1 cellular context compared by ENCODE assay signal in genomic region chr15:96053039-96054021, GRCh38.
TF ChIP-seq lines count a peak whose summit lies in the region.

No MANE protein-coding gene starts in this region.

TF ChIP-seq in H1, 55 proteins besides CTCF, POLR2A, EP300 and RAD21 (continued from another document):
- no peak for TF ChIP-seq CHD7 (IDR thresholded peaks at IDR 0.05; ENCODE audit: insufficient replicate concordance, low read length)
- TF ChIP-seq KDM1A (IDR thresholded peaks at IDR 0.05; ENCODE audit: borderline replicate concordance, low read length) = no peak
- TF ChIP-seq NANOG (IDR thresholded peaks at IDR 0.05; ENCODE audit: insufficient read depth, low read depth, low read length, poor library complexity, severe bottlenecking) = no peak
- TF ChIP-seq CHD2 (IDR thresholded peaks at IDR 0.05; ENCODE audit: low read length) = 0 out of 2 replicates have a peak, but pooled peaks have one; percentile 44
- TF ChIP-seq TCF12 (IDR thresholded peaks at IDR 0.05; ENCODE audit: low read depth, low read length) = 0 out of 2 replicates have a peak, but pooled peaks have one; percentile 11
- TF ChIP-seq POLR2AphosphoS5 (IDR thresholded peaks at IDR 0.05; ENCODE audit: low read depth, low read length) = no peak
- TF ChIP-seq JUND (IDR thresholded peaks at IDR 0.05; ENCODE audit: low read length) = no peak
- TF ChIP-seq RXRA (IDR thresholded peaks at IDR 0.05; ENCODE audit: insufficient read depth, low read depth, low read length) = no peak
- no peak for TF ChIP-seq POU5F1 (IDR thresholded peaks at IDR 0.05; ENCODE audit: low read depth, low read length)
- TF ChIP-seq MAX (IDR thresholded peaks at IDR 0.05) = peak; percentile 74
- peak; percentile 48 for TF ChIP-seq KDM4A (IDR thresholded peaks at IDR 0.05; ENCODE audit: low read depth, low read length, severe bottlenecking)
- peak in 1 of 2 experiments; percentile 3; a peak in 1 of 4 replicates for TF ChIP-seq HDAC2 (IDR thresholded peaks at IDR 0.05; ENCODE audit: borderline replicate concordance in 1 of 2, low read depth in 2 of 2, low read length in 2 of 2)
- TF ChIP-seq RBBP5 (IDR thresholded peaks at IDR 0.05; ENCODE audit: borderline replicate concordance, low read depth, low read length) = 0 out of 2 replicates have a peak, but pooled peaks have one; percentile 4
- no peak for TF ChIP-seq TAF1 (IDR thresholded peaks at IDR 0.05; ENCODE audit: low read depth, low read length)
- no peak for TF ChIP-seq KDM5A (IDR thresholded peaks at IDR 0.05; ENCODE audit: low read length)
- peak; percentile 41 for TF ChIP-seq CTBP2 (IDR thresholded peaks at IDR 0.05; ENCODE audit: borderline replicate concordance, insufficient read depth, insufficient read length, low read length)
